ENCODE assay signal across 1 cellular context in the genomic region with DNA sequence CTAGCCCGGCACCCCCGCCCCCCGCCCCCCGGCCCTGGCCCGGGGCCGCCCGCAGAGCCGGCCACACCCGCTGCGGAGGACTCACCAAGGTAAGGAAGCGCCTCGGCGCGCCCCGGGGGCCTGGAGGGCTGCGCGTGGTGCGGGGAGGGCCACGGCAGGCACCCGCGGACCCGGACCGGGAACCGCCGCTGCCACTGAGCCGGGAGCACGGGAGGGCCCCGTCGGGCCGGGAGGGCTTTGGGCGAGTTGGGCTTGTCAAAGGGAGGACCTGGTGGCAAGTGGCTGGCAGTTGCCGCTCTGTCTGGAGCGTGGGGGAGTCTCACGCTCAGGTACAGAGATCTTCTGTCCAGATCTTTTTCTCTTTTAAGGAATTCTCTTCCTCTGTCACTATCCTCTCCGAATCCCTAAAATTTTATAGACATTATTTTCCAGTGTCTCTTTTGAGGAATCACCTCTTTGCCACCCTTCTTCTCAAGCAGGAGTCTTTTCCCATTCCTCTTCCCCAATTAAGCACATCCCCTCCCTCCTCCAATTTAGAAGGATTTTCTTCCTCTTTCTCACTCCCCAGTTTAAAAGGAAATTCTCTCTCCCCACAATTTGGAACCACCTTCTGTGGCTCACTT.
TF ChIP-seq lines count a peak whose summit lies in the region.

No MANE protein-coding gene starts in this region.

TF ChIP-seq in GM23338, 12 proteins besides CTCF, POLR2A, EP300 and RAD21 (continued from another document):
- TF ChIP-seq, protein P1, sequence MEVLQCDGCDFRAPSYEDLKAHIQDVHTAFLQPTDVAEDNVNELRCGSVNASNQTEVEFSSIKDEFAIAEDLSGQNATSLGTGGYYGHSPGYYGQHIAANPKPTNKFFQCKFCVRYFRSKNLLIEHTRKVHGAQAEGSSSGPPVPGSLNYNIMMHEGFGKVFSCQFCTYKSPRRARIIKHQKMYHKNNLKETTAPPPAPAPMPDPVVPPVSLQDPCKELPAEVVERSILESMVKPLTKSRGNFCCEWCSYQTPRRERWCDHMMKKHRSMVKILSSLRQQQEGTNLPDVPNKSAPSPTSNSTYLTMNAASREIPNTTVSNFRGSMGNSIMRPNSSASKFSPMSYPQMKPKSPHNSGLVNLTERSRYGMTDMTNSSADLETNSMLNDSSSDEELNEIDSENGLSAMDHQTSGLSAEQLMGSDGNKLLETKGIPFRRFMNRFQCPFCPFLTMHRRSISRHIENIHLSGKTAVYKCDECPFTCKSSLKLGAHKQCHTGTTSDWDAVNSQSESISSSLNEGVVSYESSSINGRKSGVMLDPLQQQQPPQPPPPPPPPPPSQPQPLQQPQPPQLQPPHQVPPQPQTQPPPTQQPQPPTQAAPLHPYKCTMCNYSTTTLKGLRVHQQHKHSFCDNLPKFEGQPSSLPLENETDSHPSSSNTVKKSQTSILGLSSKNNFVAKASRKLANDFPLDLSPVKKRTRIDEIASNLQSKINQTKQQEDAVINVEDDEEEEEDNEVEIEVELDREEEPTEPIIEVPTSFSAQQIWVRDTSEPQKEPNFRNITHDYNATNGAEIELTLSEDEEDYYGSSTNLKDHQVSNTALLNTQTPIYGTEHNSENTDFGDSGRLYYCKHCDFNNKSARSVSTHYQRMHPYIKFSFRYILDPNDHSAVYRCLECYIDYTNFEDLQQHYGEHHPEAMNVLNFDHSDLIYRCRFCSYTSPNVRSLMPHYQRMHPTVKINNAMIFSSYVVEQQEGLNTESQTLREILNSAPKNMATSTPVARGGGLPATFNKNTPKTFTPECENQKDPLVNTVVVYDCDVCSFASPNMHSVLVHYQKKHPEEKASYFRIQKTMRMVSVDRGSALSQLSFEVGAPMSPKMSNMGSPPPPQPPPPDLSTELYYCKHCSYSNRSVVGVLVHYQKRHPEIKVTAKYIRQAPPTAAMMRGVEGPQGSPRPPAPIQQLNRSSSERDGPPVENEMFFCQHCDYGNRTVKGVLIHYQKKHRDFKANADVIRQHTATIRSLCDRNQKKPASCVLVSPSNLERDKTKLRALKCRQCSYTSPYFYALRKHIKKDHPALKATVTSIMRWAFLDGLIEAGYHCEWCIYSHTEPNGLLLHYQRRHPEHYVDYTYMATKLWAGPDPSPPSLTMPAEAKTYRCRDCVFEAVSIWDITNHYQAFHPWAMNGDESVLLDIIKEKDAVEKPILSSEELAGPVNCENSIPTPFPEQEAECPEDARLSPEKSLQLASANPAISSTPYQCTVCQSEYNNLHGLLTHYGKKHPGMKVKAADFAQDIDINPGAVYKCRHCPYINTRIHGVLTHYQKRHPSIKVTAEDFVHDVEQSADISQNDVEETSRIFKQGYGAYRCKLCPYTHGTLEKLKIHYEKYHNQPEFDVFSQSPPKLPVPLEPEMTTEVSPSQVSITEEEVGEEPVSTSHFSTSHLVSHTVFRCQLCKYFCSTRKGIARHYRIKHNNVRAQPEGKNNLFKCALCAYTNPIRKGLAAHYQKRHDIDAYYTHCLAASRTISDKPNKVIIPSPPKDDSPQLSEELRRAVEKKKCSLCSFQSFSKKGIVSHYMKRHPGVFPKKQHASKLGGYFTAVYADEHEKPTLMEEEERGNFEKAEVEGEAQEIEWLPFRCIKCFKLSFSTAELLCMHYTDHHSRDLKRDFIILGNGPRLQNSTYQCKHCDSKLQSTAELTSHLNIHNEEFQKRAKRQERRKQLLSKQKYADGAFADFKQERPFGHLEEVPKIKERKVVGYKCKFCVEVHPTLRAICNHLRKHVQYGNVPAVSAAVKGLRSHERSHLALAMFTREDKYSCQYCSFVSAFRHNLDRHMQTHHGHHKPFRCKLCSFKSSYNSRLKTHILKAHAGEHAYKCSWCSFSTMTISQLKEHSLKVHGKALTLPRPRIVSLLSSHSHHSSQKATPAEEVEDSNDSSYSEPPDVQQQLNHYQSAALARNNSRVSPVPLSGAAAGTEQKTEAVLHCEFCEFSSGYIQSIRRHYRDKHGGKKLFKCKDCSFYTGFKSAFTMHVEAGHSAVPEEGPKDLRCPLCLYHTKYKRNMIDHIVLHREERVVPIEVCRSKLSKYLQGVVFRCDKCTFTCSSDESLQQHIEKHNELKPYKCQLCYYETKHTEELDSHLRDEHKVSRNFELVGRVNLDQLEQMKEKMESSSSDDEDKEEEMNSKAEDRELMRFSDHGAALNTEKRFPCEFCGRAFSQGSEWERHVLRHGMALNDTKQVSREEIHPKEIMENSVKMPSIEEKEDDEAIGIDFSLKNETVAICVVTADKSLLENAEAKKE (CRISPR knock-in tag; IDR thresholded peaks at IDR 0.05): no peak
- peak; percentile 91 for TF ChIP-seq EZH2phosphoT487 (IDR thresholded peaks at IDR 0.05; ENCODE audit: unreplicated experiment)
- no peak for TF ChIP-seq POLR2AphosphoS5 (IDR thresholded peaks at IDR 0.05; ENCODE audit: low read depth)
- no peak for TF ChIP-seq ZNF114 (CRISPR knock-in tag; IDR thresholded peaks at IDR 0.05)
- TF ChIP-seq, protein P2, sequence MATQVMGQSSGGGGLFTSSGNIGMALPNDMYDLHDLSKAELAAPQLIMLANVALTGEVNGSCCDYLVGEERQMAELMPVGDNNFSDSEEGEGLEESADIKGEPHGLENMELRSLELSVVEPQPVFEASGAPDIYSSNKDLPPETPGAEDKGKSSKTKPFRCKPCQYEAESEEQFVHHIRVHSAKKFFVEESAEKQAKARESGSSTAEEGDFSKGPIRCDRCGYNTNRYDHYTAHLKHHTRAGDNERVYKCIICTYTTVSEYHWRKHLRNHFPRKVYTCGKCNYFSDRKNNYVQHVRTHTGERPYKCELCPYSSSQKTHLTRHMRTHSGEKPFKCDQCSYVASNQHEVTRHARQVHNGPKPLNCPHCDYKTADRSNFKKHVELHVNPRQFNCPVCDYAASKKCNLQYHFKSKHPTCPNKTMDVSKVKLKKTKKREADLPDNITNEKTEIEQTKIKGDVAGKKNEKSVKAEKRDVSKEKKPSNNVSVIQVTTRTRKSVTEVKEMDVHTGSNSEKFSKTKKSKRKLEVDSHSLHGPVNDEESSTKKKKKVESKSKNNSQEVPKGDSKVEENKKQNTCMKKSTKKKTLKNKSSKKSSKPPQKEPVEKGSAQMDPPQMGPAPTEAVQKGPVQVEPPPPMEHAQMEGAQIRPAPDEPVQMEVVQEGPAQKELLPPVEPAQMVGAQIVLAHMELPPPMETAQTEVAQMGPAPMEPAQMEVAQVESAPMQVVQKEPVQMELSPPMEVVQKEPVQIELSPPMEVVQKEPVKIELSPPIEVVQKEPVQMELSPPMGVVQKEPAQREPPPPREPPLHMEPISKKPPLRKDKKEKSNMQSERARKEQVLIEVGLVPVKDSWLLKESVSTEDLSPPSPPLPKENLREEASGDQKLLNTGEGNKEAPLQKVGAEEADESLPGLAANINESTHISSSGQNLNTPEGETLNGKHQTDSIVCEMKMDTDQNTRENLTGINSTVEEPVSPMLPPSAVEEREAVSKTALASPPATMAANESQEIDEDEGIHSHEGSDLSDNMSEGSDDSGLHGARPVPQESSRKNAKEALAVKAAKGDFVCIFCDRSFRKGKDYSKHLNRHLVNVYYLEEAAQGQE (IDR thresholded peaks at IDR 0.05; ENCODE audit: unreplicated experiment): no peak
- TF ChIP-seq EZH2 (IDR thresholded peaks at IDR 0.05; ENCODE audit: low read depth, unreplicated experiment): peak; percentile 92
- no peak for TF ChIP-seq NANOG (IDR thresholded peaks at IDR 0.05; ENCODE audit: borderline replicate concordance)
